Comparison of ENCODE assay signal across 19 cellular contexts in genomic region chr12:76781321-76781720, GRCh38.
"Had no signal": no experiment of that assay in that cellular context is flagged by ENCODE, and none has a peak within 500 bp of the region (broad histone marks: within the 10 kb centered on the region; RNA-seq: fewer than 3 reads in every experiment).

No MANE protein-coding gene starts in this region.

- ATAC-seq: activated CD8-positive, alpha-beta T cell treated with anti-CD3 and anti-CD28 coated beads for 36 hours; activated T-cell treated with anti-CD3 and anti-CD28 coated beads, Interleukin-2, amount 50 U/mL, for 4 hours; foreskin keratinocyte; left colon; lower lobe of right lung; stimulated activated memory B cell treated with anti-CD40 and anti-IgM and Interleukin-4, amounts not matched to agents 10 μg/mL and 1 μg/mL and 100 μg/mL, for 72 hours had no signal

- H3K27me3 Mint-ChIP-seq: activated B cell treated with CpG ODN at 0.5 μM for 24 hours; activated CD8-positive, alpha-beta T cell treated with anti-CD3 and anti-CD28 coated beads for 36 hours; stimulated activated memory B cell treated with anti-CD40 and anti-IgM and Interleukin-4, amounts not matched to agents 10 μg/mL and 1 μg/mL and 100 μg/mL, for 72 hours had no signal

- DNase-seq: activated B cell treated with CpG ODN at 0.5 μM for 24 hours; activated CD4-positive, alpha-beta T cell treated with anti-CD3 and anti-CD28 coated beads for 48 hours; activated CD8-positive, alpha-beta T cell treated with anti-CD3 and anti-CD28 coated beads for 36 hours; activated effector memory CD4-positive, alpha-beta T cell treated with Interleukin-2 at 50 U/mL for 16 hours; activated naive CD4-positive, alpha-beta T cell treated with anti-CD3 and anti-CD28 coated beads, Interleukin-2, amount 50 U/mL, for 16 hours; activated T-cell treated with anti-CD3 and anti-CD28 coated beads, Interleukin-2, amount 50 U/mL, for 4 hours; amniotic stem cell; central memory CD4-positive, alpha-beta T cell; cortex of kidney; effector CD8-positive, alpha-beta T cell; foreskin keratinocyte; head of caudate nucleus; left colon; lower lobe of right lung; posterior cingulate gyrus; stimulated activated CD4-positive, alpha-beta T cell treated with anti-CD3 and anti-CD28 coated beads, Interleukin-2, amount 100 ng/mL, for 48 hours; tibial artery; uterus had no signal

- H3K4me3 Mint-ChIP-seq: activated B cell treated with CpG ODN at 0.5 μM for 24 hours; activated CD8-positive, alpha-beta T cell treated with anti-CD3 and anti-CD28 coated beads for 36 hours; activated T-cell treated with anti-CD3 and anti-CD28 coated beads, Interleukin-2, amount 50 U/mL, for 4 hours; stimulated activated memory B cell treated with anti-CD40 and anti-IgM and Interleukin-4, amounts not matched to agents 10 μg/mL and 1 μg/mL and 100 μg/mL, for 72 hours had no signal

- H3K27ac Mint-ChIP-seq: activated B cell treated with CpG ODN at 0.5 μM for 24 hours; activated CD8-positive, alpha-beta T cell treated with anti-CD3 and anti-CD28 coated beads for 36 hours had no signal
